Comparison of ENCODE assay signal across 1 cellular context in genomic region chr4:123503698-123504389, GRCh38.
TF ChIP-seq lines count a peak whose summit lies in the region.

No MANE protein-coding gene starts in this region.

TF ChIP-seq in GM23338, 12 proteins besides CTCF, POLR2A, EP300 and RAD21 (continued from another document):
- TF ChIP-seq ZNF462 (CRISPR knock-in tag; IDR thresholded peaks at IDR 0.05) (no peak), STAT1 (IDR thresholded peaks at IDR 0.05; ENCODE audit: unreplicated experiment) (no peak), EZH2 (IDR thresholded peaks at IDR 0.05; ENCODE audit: low read depth, unreplicated experiment) (no peak), ETS1 (IDR thresholded peaks at IDR 0.05) (no peak), CREB1 (CRISPR knock-in tag; IDR thresholded peaks at IDR 0.05; ENCODE audit: low read depth) (no peak)
